ENCODE assay signal across 20 cellular contexts in genomic region chr1:153768316-153769126, GRCh38. TPM values are rescaled to one million over a fixed set of nuclear protein-coding genes. Genes with fewer than 3 reads are reported as not detected.
A peak's percentile ranks its signal among the peaks of the same experiment; 100 is the strongest.
DNase-seq lines count a peak whose midpoint lies in the region; ATAC-seq and TF ChIP-seq lines count a peak whose summit lies in the region.
"Had no signal": no experiment of that assay in that cellular context is flagged by ENCODE, and none has a peak within 500 bp of the region (broad histone marks: within the 10 kb centered on the region; RNA-seq: fewer than 3 reads in every experiment).

No MANE protein-coding gene starts in this region.

- DNase-seq in activated naive CD4-positive, alpha-beta T cell treated with anti-CD3 and anti-CD28 coated beads, Interleukin-2, amount 50 U/mL, for 72 hours (ENCODE audit: low spot score in 2 of 2): no peak
- DNase-seq in activated naive CD4-positive, alpha-beta T cell treated with anti-CD3 and anti-CD28 coated beads, Interleukin-2, amount 50 U/mL, for 16 hours: no peak
- no peak for DNase-seq in nephron progenitor cell
- DNase-seq in upper lobe of left lung: peak in 1 of 2 donors; percentile 78
- no peak for DNase-seq in GM13976 (ENCODE audit: low spot score)
- no peak for DNase-seq in OCI-LY7 (ENCODE audit: low spot score)
- DNase-seq: activated CD4-positive, alpha-beta T cell treated with anti-CD3 and anti-CD28 coated beads for 4 hours; amygdala; C1 segment of cervical spinal cord; central memory CD4-positive, alpha-beta T cell; DND-41; foreskin keratinocyte; NCI-H2029; stimulated activated CD4-positive, alpha-beta T cell treated with anti-CD3 and anti-CD28 coated beads, Interleukin-2, amount 100 ng/mL, for 24 hours; uterus had no signal

- no TSS peak for BruUV-seq in OCI-LY7 (replicated peaks; lab: Mats Ljungman, UMichigan)

- H3K4me1 ChIP-seq in upper lobe of left lung: peaks cover 38 to 58% (median 55%) of the 10 kb centered on the region in 4 donors
- peaks cover 10% of the 10 kb centered on the region for H3K4me1 ChIP-seq in OCI-LY7 (ENCODE audit: insufficient read depth, low read length, poor library complexity, severe bottlenecking)
- H3K4me1 ChIP-seq: foreskin keratinocyte, uterus had no signal

- no peak overlapping the region for H2AFZ ChIP-seq in OCI-LY7 (ENCODE audit: low read length)
- H2AFZ ChIP-seq: parathyroid adenoma had no signal

- H3K9me2 ChIP-seq in OCI-LY7 (ENCODE audit: insufficient read depth, low read length): no peaks in the 10 kb centered on the region

- CTCF ChIA-PET in OCI-LY7 (lab: Charles Lee; ENCODE audit: unreplicated experiment): no interaction called here

- H3K9me3 Mint-ChIP-seq in activated naive CD4-positive, alpha-beta T cell treated with anti-CD3 and anti-CD28 coated beads, Interleukin-2, amount 50 U/mL, for 72 hours: no peaks in the 10 kb centered on the region
- no peaks in the 10 kb centered on the region for H3K9me3 Mint-ChIP-seq in dendritic cell treated with granulocyte-macrophage colony-stimulating factor and Interleukin-4, amounts not matched to agents 40 ng/mL and 50 ng/mL, for 4 days
- H3K9me3 Mint-ChIP-seq in nephron progenitor cell: no peaks in the 10 kb centered on the region
- H3K9me3 Mint-ChIP-seq: stimulated activated naive CD8-positive, alpha-beta T cell treated with anti-CD3 and anti-CD28 coated beads, Interleukin-15, Interleukin-2, amounts not matched to agents 100 ng/mL and 50 ng/mL, for 24 hours had no signal

- peak overlapping the region; percentile 20 to 44 for H3K27ac Mint-ChIP-seq in activated naive CD4-positive, alpha-beta T cell treated with anti-CD3 and anti-CD28 coated beads, Interleukin-2, amount 50 U/mL, for 72 hours
- H3K27ac Mint-ChIP-seq in dendritic cell treated with granulocyte-macrophage colony-stimulating factor and Interleukin-4, amounts not matched to agents 40 ng/mL and 50 ng/mL, for 4 days: peak overlapping the region; percentile 83
- peak overlapping the region; percentile 81 for H3K27ac Mint-ChIP-seq in nephron progenitor cell

- peaks cover 66% of the 10 kb centered on the region for H3K4me1 Mint-ChIP-seq in dendritic cell treated with granulocyte-macrophage colony-stimulating factor and Interleukin-4, amounts not matched to agents 40 ng/mL and 50 ng/mL, for 4 days (ENCODE audit: low read depth)
- peaks cover 22% of the 10 kb centered on the region for H3K4me1 Mint-ChIP-seq in nephron progenitor cell

- H3K4me3 ChIP-seq in upper lobe of left lung: no peak overlapping the region
- H3K4me3 ChIP-seq in OCI-LY7 (ENCODE audit: low read depth, low read length, poor library complexity, severe bottlenecking): no peak overlapping the region
- H3K4me3 ChIP-seq: uterus had no signal

- in situ Hi-C loops in GM13976 (cut with MboI; ENCODE audit: low sequenced_read_pairs, unreplicated experiment): no loop called here

- H3K36me3 Mint-ChIP-seq in activated naive CD4-positive, alpha-beta T cell treated with anti-CD3 and anti-CD28 coated beads, Interleukin-2, amount 50 U/mL, for 72 hours: peaks cover 0 to 9% of the 10 kb centered on the region in 2 donors
- peaks cover 98% of the 10 kb centered on the region for H3K36me3 Mint-ChIP-seq in dendritic cell treated with granulocyte-macrophage colony-stimulating factor and Interleukin-4, amounts not matched to agents 40 ng/mL and 50 ng/mL, for 4 days (ENCODE audit: low read depth)
- peaks cover 63% of the 10 kb centered on the region for H3K36me3 Mint-ChIP-seq in nephron progenitor cell (ENCODE audit: low read depth)

- POLR2A ChIA-PET in OCI-LY7 (lab: Charles Lee): interaction anchor here (0.6 kb wide), 1 partner anchor 30 kb away, joined by 3 read pairs; no protein-coding TSS in a partner anchor

- no peak overlapping the region for H3K4me3 Mint-ChIP-seq in dendritic cell treated with granulocyte-macrophage colony-stimulating factor and Interleukin-4, amounts not matched to agents 40 ng/mL and 50 ng/mL, for 4 days
- H3K4me3 Mint-ChIP-seq in nephron progenitor cell: no peak overlapping the region
- H3K4me3 Mint-ChIP-seq: stimulated activated naive CD8-positive, alpha-beta T cell treated with anti-CD3 and anti-CD28 coated beads, Interleukin-15, Interleukin-2, amounts not matched to agents 100 ng/mL and 50 ng/mL, for 24 hours had no signal

- H3K9me3 ChIP-seq in upper lobe of left lung (no peaks in the 10 kb centered on the region), OCI-LY7 (ENCODE audit: low read length) (no peaks in the 10 kb centered on the region)
- H3K9me3 ChIP-seq: uterus had no signal

- peak in 1 of 4 donors; percentile 11 for TF ChIP-seq POLR2A in upper lobe of left lung (IDR thresholded peaks at IDR 0.05)

- H3K27ac ChIP-seq in upper lobe of left lung: peak overlapping the region; percentile 59 to 92 (median 76)
- H3K27ac ChIP-seq in OCI-LY7 (ENCODE audit: low read depth, low read length, poor library complexity, severe bottlenecking): no peak overlapping the region
- H3K27ac ChIP-seq: foreskin keratinocyte, RWPE1, uterus had no signal

- H3K36me3 ChIP-seq in upper lobe of left lung (peaks cover 22 to 94% (median 69%) of the 10 kb centered on the region in 4 donors), OCI-LY7 (ENCODE audit: insufficient read depth, low read length) (peaks cover 85% of the 10 kb centered on the region)
- H3K36me3 ChIP-seq: uterus had no signal

- no peaks in the 10 kb centered on the region for H3K27me3 ChIP-seq in upper lobe of left lung
- H3K27me3 ChIP-seq: foreskin keratinocyte, uterus had no signal

- no peak for TF ChIP-seq CTCF in nephron progenitor cell (IDR thresholded peaks at IDR 0.05)
- no peak for TF ChIP-seq CTCF in upper lobe of left lung (IDR thresholded peaks at IDR 0.05)
- TF ChIP-seq CTCF in GM13976 (IDR thresholded peaks at IDR 0.05; ENCODE audit: borderline replicate concordance, control extremely low read depth, extremely low read depth, insufficient read depth, missing control alignments): no peak
- TF ChIP-seq CTCF in OCI-LY7 (conservative IDR thresholded peaks at IDR 0.05; ENCODE audit: low read length): no peak

- no peak for ATAC-seq in activated naive CD4-positive, alpha-beta T cell treated with anti-CD3 and anti-CD28 coated beads, Interleukin-2, amount 50 U/mL, for 72 hours
- peak; percentile 20 to 83 for ATAC-seq in upper lobe of left lung (ENCODE audit: low FRiP score in 2 of 2)
- no peak for ATAC-seq in HG03460 (IDR thresholded peaks at IDR 0.05; ENCODE audit: unreplicated experiment)
- ATAC-seq: foreskin keratinocyte had no signal

- peak in 1 of 4 donors; percentile 28 for TF ChIP-seq EP300 in upper lobe of left lung (IDR thresholded peaks at IDR 0.05)

- H3K4me2 ChIP-seq in OCI-LY7 (ENCODE audit: low read length): no peak overlapping the region

- intact Hi-C loops in dendritic cell treated with granulocyte-macrophage colony-stimulating factor and Interleukin-4, amounts not matched to agents 40 ng/mL and 50 ng/mL, for 4 days (cut with micrococcal nuclease): no loop called here
- intact Hi-C loops in OCI-LY7 (cut with micrococcal nuclease; ENCODE audit: unreplicated experiment): no loop called here

- WGBS in upper lobe of left lung, 2 donors: 76 to 88% methylated on average over 3 to 4 of the region's 4 CpGs

- H4K20me1 ChIP-seq in OCI-LY7 (ENCODE audit: insufficient read depth, low read length): no peaks in the 10 kb centered on the region

- H3K79me2 ChIP-seq in OCI-LY7 (ENCODE audit: insufficient read depth, low read depth, low read length): no peaks in the 10 kb centered on the region
- H3K79me2 ChIP-seq: parathyroid adenoma had no signal

- no peaks in the 10 kb centered on the region for H3K27me3 Mint-ChIP-seq in dendritic cell treated with granulocyte-macrophage colony-stimulating factor and Interleukin-4, amounts not matched to agents 40 ng/mL and 50 ng/mL, for 4 days
- H3K27me3 Mint-ChIP-seq in nephron progenitor cell (ENCODE audit: low read depth, poor library complexity): peaks cover 4% of the 10 kb centered on the region
- H3K27me3 Mint-ChIP-seq: stimulated activated naive CD8-positive, alpha-beta T cell treated with anti-CD3 and anti-CD28 coated beads, Interleukin-15, Interleukin-2, amounts not matched to agents 100 ng/mL and 50 ng/mL, for 24 hours had no signal

RNA-seq across cellular contexts. Expression of gene SLC27A3, which starts 6.7 kb away (rescaled TPM):
- 1 to 10 TPM; 7.0 to 8.3 TPM for total RNA-seq in activated naive CD4-positive, alpha-beta T cell treated with anti-CD3 and anti-CD28 coated beads, Interleukin-2, amount 50 U/mL, for 72 hours
- total RNA-seq in upper lobe of left lung: 100 to 1,000 TPM in 5 of 6 donors, 10 to 100 TPM in 1; 92.8 to 272 (median 167) TPM
- 3.3 and 4.5 TPM in 2 replicates for total RNA-seq in OCI-LY7 (2014; rRNA removed; shearing (Covaris generic))
- total RNA-seq in OCI-LY7 (2022): 7.7 and 10.2 TPM in 2 replicates

RNA-seq across cellular contexts. Expression of gene INTS3, which starts 40.7 kb away (rescaled TPM):
- total RNA-seq in activated naive CD4-positive, alpha-beta T cell treated with anti-CD3 and anti-CD28 coated beads, Interleukin-2, amount 50 U/mL, for 72 hours: 10 to 100 TPM; 58.2 to 64.9 TPM
- 100 to 1,000 TPM in 1 of 6 donors, 10 to 100 TPM in 5; 58.2 to 159 (median 63.1) TPM for total RNA-seq in upper lobe of left lung
- 31.6 and 33.5 TPM in 2 replicates for total RNA-seq in OCI-LY7 (2014; rRNA removed; shearing (Covaris generic))
- 65.8 and 67.3 TPM in 2 replicates for total RNA-seq in OCI-LY7 (2022)

Comparison
In these comparisons a context has a peak if more than half of its experiments do, and no peak if none do; other contexts are left out.
1. ATAC-seq: peak in upper lobe of left lung (2 of 2); none in activated naive CD4-positive, alpha-beta T cell treated with anti-CD3 and anti-CD28 coated beads, Interleukin-2, amount 50 U/mL, for 72 hours (0 of 2) and HG03460 (single experiment).
2. H3K27ac Mint-ChIP-seq: peak in every context shown above with its lines; median percentile 83 in dendritic cell treated with granulocyte-macrophage colony-stimulating factor and Interleukin-4, amounts not matched to agents 40 ng/mL and 50 ng/mL, for 4 days; 81 in nephron progenitor cell; 32 in activated naive CD4-positive, alpha-beta T cell treated with anti-CD3 and anti-CD28 coated beads, Interleukin-2, amount 50 U/mL, for 72 hours.
3. RNA of gene SLC27A3, which starts 6.7 kb away (total RNA-seq): 92.8 to 272 TPM in upper lobe of left lung; 3.3 to 10.2 TPM in OCI-LY7 and 7.0 to 8.3 TPM in activated naive CD4-positive, alpha-beta T cell treated with anti-CD3 and anti-CD28 coated beads, Interleukin-2, amount 50 U/mL, for 72 hours; every median in the first group is over 4 times any median in the second.